19 cellular contexts compared by ENCODE assay signal in the genomic region with DNA sequence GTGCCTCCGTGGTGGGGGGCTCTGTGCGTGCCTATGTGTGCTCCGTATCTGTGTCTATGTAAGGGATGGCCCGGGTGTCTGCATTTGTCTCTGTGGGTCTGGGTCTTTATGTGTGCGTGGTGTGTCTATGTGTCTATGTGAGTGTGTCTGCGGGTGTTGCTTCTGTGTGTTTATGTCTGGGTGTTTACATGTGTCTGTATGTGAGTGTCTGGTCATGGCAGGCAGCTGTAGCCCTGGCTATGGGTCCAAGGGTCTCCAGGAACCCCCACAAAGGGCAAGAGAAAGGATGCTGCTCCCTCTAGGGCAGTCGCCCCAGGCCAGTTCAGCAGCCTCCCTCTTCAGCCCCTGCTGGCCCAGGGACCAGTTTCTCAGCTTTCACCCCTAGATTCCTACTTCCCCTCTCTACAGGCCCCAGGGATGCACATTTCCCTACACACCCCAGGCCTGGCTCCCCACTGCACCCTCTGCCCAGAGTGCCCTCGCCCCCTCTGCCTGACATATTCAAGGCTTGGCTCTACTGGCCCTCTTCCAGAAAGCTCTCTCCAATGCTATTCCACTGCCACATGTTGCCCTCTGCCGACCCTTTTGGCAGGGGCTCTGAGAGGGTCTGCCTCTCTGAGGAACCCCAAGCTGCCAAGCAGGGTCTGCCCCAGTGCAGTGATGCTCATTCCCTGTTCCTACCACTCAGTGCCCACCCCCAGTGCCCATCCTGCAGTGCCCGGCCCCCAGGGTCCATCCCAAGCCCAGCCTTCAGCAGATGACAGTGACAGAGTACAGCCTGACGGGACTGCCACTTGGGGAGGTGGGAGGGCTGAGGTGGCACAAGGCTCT. TPM values are rescaled to one million over a fixed set of nuclear protein-coding genes. Genes with fewer than 3 reads are reported as not detected.
DNase-seq lines count a peak whose midpoint lies in the region; ATAC-seq and TF ChIP-seq lines count a peak whose summit lies in the region.
"Had no signal": no experiment of that assay in that cellular context is flagged by ENCODE, and none has a peak within 500 bp of the region (broad histone marks: within the 10 kb centered on the region; RNA-seq: fewer than 3 reads in every experiment).

No MANE protein-coding gene starts in this region.

- H3K27me3 ChIP-seq in SK-N-SH (ENCODE audit: insufficient read depth) (no peaks in the 10 kb centered on the region), tibial artery (no peaks in the 10 kb centered on the region)

- H3K36me3 Mint-ChIP-seq in glutamatergic neuron (ENCODE audit: unreplicated experiment) = no peaks in the 10 kb centered on the region

- TF ChIP-seq CTCF in SK-N-SH (IDR thresholded peaks at IDR 0.05) (no peak), glutamatergic neuron (IDR thresholded peaks at IDR 0.05; ENCODE audit: partially characterized antibody, unreplicated experiment) (no peak), mucosa of descending colon (IDR thresholded peaks at IDR 0.05) (no peak), tibial artery (IDR thresholded peaks at IDR 0.05) (no peak)

- H3K4me1 ChIP-seq in SK-N-SH (ENCODE audit: control insufficient read depth in 1 of 2, insufficient read depth in 2 of 2, low read depth in 1 of 2, low read length in 1 of 2) (peaks cover 0 to 40% of the 10 kb centered on the region in 2 experiments; a peak in 1 of 4 replicates), mucosa of descending colon (ENCODE audit: low read depth) (no peaks in the 10 kb centered on the region), tibial artery (peaks cover 4 to 42% (median 39%) of the 10 kb centered on the region in 4 donors)

- H3K9me3 ChIP-seq in SK-N-SH (no peaks in the 10 kb centered on the region), mucosa of descending colon (no peaks in the 10 kb centered on the region), tibial artery (no peaks in the 10 kb centered on the region)

- H3K36me3 ChIP-seq in SK-N-SH (replicated peaks in 1 of 2; ENCODE audit: control insufficient read depth in 1 of 2, insufficient read depth in 2 of 2, low read length in 1 of 2) (no peaks in the 10 kb centered on the region), mucosa of descending colon (ENCODE audit: low read depth) (no peaks in the 10 kb centered on the region), tibial artery (no peaks in the 10 kb centered on the region)

- TF ChIP-seq EP300 in SK-N-SH (IDR thresholded peaks at IDR 0.05; ENCODE audit: borderline replicate concordance in 1 of 2, low read depth in 1 of 2, low read length in 1 of 2) = no peak

- peaks cover 7% of the 10 kb centered on the region for H3K27me3 Mint-ChIP-seq in glutamatergic neuron (ENCODE audit: unreplicated experiment)

- no peak overlapping the region; a peak in 1 of 4 replicates for H3K27ac ChIP-seq in SK-N-SH (ENCODE audit: low read depth in 2 of 2, low read length in 1 of 2)
- peak overlapping the region; percentile 84 to 88 for H3K27ac ChIP-seq in tibial artery

- peak; percentile 61 for TF ChIP-seq RAD21 in SK-N-SH (IDR thresholded peaks at IDR 0.05; ENCODE audit: low read length)

- CTCF ChIA-PET in SK-N-SH (lab: Yijun Ruan, JAX) = interaction anchor here (0.7 to 4.0 kb wide), 13 partner anchors 11 to 375 kb away, joined by 3 to 29 read pairs (median 5); no protein-coding TSS in a partner anchor

- no peaks in the 10 kb centered on the region for H3F3A ChIP-seq in SK-N-SH (replicated peaks; ENCODE audit: insufficient read depth)

- H3K4me3 ChIP-seq in SK-N-SH (ENCODE audit: low read depth in 2 of 2, low read length in 1 of 2) (no peak overlapping the region), mucosa of descending colon (no peak overlapping the region), tibial artery (no peak overlapping the region)
- H3K4me3 ChIP-seq: skin epidermis had no signal

- no peak overlapping the region for H3K9ac ChIP-seq in SK-N-SH

- H2AFZ ChIP-seq in SK-N-SH (ENCODE audit: low read depth) = no peak overlapping the region

- intact Hi-C loops in mucosa of descending colon (cut with DNase I, micrococcal nuclease) = no loop called here
- intact Hi-C loops in tibial artery (cut with DNase I; ENCODE audit: low total_unique reads) = no loop called here

- no peak overlapping the region for H3K4me3 Mint-ChIP-seq in glutamatergic neuron (ENCODE audit: unreplicated experiment)

- H3K27ac Mint-ChIP-seq in glutamatergic neuron (ENCODE audit: unreplicated experiment) = no peak overlapping the region

- no peak overlapping the region for H3K4me2 ChIP-seq in SK-N-SH

- POLR2A ChIA-PET in SK-N-SH (lab: Yijun Ruan, JAX) = interaction anchor here (0.6 to 1.1 kb wide), 3 partner anchors 19 to 464 kb away, joined by 3 to 6 read pairs (median 4); no protein-coding TSS in a partner anchor

- no peaks in the 10 kb centered on the region for H3K4me1 Mint-ChIP-seq in glutamatergic neuron (ENCODE audit: low read depth, unreplicated experiment)

- ATAC-seq in SK-N-SH treated with all-trans-retinoic acid at 6 μM for 48 hours = no peak; the same call in 2 of the 3 replicates
- no peak for ATAC-seq in mucosa of descending colon
- ATAC-seq: Panc1 had no signal

- peak; percentile 66 for DNase-seq in SK-N-SH
- DNase-seq in glutamatergic neuron = peak; percentile 6
- DNase-seq in mucosa of descending colon = peak in 2 of 3 donors; percentile 12 to 14
- peak in 1 of 2 donors; percentile 60 for DNase-seq in tibial artery
- no peak for DNase-seq in HPDE6-E6E7 (ENCODE audit: extremely low spot score)
- no peak for DNase-seq in KBM-7
- no peak for DNase-seq in effector CD8-positive, alpha-beta T cell (lab: John Stamatoyannopoulos, UW)
- DNase-seq: activated CD4-positive, alpha-beta T cell treated with anti-CD3 and anti-CD28 coated beads for 1 hour; activated effector memory CD4-positive, alpha-beta T cell treated with Interleukin-2 at 50 U/mL for 16 hours; amniotic stem cell; DMS53; NCI-H1436 treated with DMSO at 0.1 percent for 48 hours; NCI-H82; nucleus accumbens; stimulated activated CD4-positive, alpha-beta T cell treated with anti-CD3 and anti-CD28 coated beads, Interleukin-4, amount 100 ng/mL, for 4 hours had no signal

- no peaks in the 10 kb centered on the region for H3K9me2 ChIP-seq in SK-N-SH

- no peaks in the 10 kb centered on the region for H3K79me2 ChIP-seq in SK-N-SH (ENCODE audit: insufficient read depth)

- WGBS in SK-N-SH (ENCODE audit: low lambda C conversion rate) = 71% methylated on average over 10 of the region's 11 CpGs

- in situ Hi-C loops in KBM-7 (cut with MboI; ENCODE audit: low pct_unique_long_range_greater_than_20kb, low sequenced_read_pairs) = no loop called here

- no peaks in the 10 kb centered on the region for H4K20me1 ChIP-seq in SK-N-SH (ENCODE audit: insufficient read depth)

- peaks cover 7% of the 10 kb centered on the region for H3K9me3 Mint-ChIP-seq in glutamatergic neuron (ENCODE audit: unreplicated experiment)

TF ChIP-seq in SK-N-SH, 30 proteins besides CTCF, POLR2A, EP300 and RAD21:
- TF ChIP-seq SMC3 (IDR thresholded peaks at IDR 0.05; ENCODE audit: low read depth, low read length) (peak; percentile 32; the same call in 1 of the 2 replicates), CHD2 (IDR thresholded peaks at IDR 0.05; ENCODE audit: low read length, partially characterized antibody) (no peak), ELF1 (IDR thresholded peaks at IDR 0.05) (no peak), NFIC (IDR thresholded peaks at IDR 0.05; ENCODE audit: borderline replicate concordance) (no peak)

TF ChIP-seq in SK-N-SH treated with all-trans-retinoic acid at 6 μM for 48 hours, 23 proteins besides CTCF, POLR2A, EP300 and RAD21:
- TF ChIP-seq TOX (CRISPR knock-in tag; IDR thresholded peaks at IDR 0.05; ENCODE audit: borderline replicate concordance) = no peak
- no peak for TF ChIP-seq ZNF8 (CRISPR knock-in tag; IDR thresholded peaks at IDR 0.05)
- TF ChIP-seq SNAI2 (CRISPR knock-in tag; IDR thresholded peaks at IDR 0.05) = no peak
- TF ChIP-seq PPARA (CRISPR knock-in tag; IDR thresholded peaks at IDR 0.05; ENCODE audit: borderline replicate concordance) = no peak

RNA-seq across cellular contexts. Expression of a gene that starts 1.0 kb away (rescaled TPM):
- not detected in 2 replicates for polyA plus RNA-seq in SK-N-SH (2012; rRNA removed)
- not detected in 2 replicates for polyA plus RNA-seq in SK-N-SH (2012; cell fraction: cytosol; rRNA removed)
- polyA plus RNA-seq in SK-N-SH (2012; cell fraction: nucleus; rRNA removed) = not detected in 2 replicates
- total RNA-seq in glutamatergic neuron (ENCODE audit: unreplicated experiment) = not detected
- 1 to 10 TPM in 2 of 3 donors, under 1 TPM in 1; 0.32 to 3.1 (median 1.2) TPM for total RNA-seq in mucosa of descending colon
- total RNA-seq: MCF 10A had no signal

RNA-seq across cellular contexts. Expression of a gene that starts 13.3 kb away (rescaled TPM):
- 0.07 and 0.34 TPM in 2 replicates for polyA plus RNA-seq in SK-N-SH (2012; rRNA removed)
- polyA plus RNA-seq in SK-N-SH (2012; cell fraction: cytosol; rRNA removed) = 0.18 and 0.49 TPM in 2 replicates
- polyA plus RNA-seq in SK-N-SH (2012; cell fraction: nucleus; rRNA removed) = 0.61 TPM in 2 replicates
- 0.29 TPM for total RNA-seq in glutamatergic neuron (ENCODE audit: unreplicated experiment)
- 1 to 10 TPM in 2 of 3 donors, under 1 TPM in 1; 0.87 to 4.6 (median 1.9) TPM for total RNA-seq in mucosa of descending colon
- total RNA-seq: MCF 10A had no signal

Comparison
In these comparisons a context has a peak if more than half of its experiments do, and no peak if none do; other contexts are left out.
1. DNase-seq: peak in SK-N-SH (single experiment), glutamatergic neuron (single experiment) and mucosa of descending colon (2 of 3); none in HPDE6-E6E7 (single experiment), KBM-7 (single experiment) and effector CD8-positive, alpha-beta T cell (single experiment).
2. H3K27ac ChIP-seq: peak in tibial artery (2 of 2); none in SK-N-SH (0 of 2).